In the genomic region with DNA sequence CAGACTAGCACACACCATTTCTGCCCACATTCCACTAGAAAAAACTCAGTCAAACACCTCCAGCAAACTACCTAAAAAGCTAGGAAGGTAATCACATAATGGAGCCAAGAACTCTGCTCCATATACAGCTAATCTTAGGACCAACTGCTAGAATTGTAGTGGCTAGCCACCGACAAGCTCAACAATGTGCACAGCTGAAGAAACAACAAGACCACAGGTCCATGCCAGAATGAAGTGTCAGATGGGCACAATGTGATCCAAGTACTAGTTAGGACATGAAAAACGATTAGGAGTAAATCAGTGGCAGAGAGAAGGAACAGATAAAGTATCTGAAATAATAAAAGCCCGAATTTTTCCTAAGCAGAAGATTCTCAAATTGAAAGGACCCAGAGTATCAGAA, we compare ENCODE assay signal across 33 cellular contexts.
"Had no signal": no experiment of that assay in that cellular context is flagged by ENCODE, and none has a peak within 500 bp of the region (broad histone marks: within the 10 kb centered on the region; RNA-seq: fewer than 3 reads in every experiment).

No MANE protein-coding gene starts in this region.

- H3K27ac ChIP-seq: adrenal gland, RWPE1, SJSA1 had no signal

- ATAC-seq: activated naive CD4-positive, alpha-beta T cell treated with anti-CD3 and anti-CD28 coated beads, Interleukin-2, amount 50 U/mL, for 72 hours; activated T-cell treated with anti-CD3 and anti-CD28 coated beads, Interleukin-2, amount 50 U/mL, for 4 hours; PC-3; Right ventricle myocardium inferior had no signal

- H3K36me3 ChIP-seq: adrenal gland, SJSA1 had no signal

- H3K9ac ChIP-seq: SK-N-SH had no signal

- H3K27ac Mint-ChIP-seq: activated CD4-positive, alpha-beta memory T cell treated with anti-CD3 and anti-CD28 coated beads for 36 hours; activated CD4-positive, alpha-beta T cell treated with anti-CD3 and anti-CD28 coated beads, Interleukin-2, amount 10 ng/mL, durations not matched to agents 24 days and 14 days; activated naive CD4-positive, alpha-beta T cell treated with anti-CD3 and anti-CD28 coated beads for 36 hours; activated naive CD4-positive, alpha-beta T cell treated with anti-CD3 and anti-CD28 coated beads, Interleukin-2, amount 50 U/mL, for 72 hours; activated T-helper 1 cell treated with anti-CD3 and anti-CD28 coated beads, Interleukin-12 subunit alpha, Interleukin-12 subunit beta, Interleukin-2, Interleukin-4 antibody, amounts not matched to agents 30 ng/mL and 10 ng/mL and 1 ng/mL, durations not matched to agents 14 hours and 24 hours and 36 hours; brain; T-helper 1 cell treated with Interleukin-12 subunit alpha and Interleukin-12 subunit beta and Interleukin-4 antibody, amounts not matched to agents 30 μg/mL and 1 μg/mL, for 36 hours; T-helper 2 cell treated with Interferon-gamma antibody and Interleukin-4, amounts not matched to agents 5 μg/mL and 100 μg/mL, for 36 hours had no signal

- H3K4me1 Mint-ChIP-seq: activated CD4-positive, alpha-beta T cell treated with anti-CD3 and anti-CD28 coated beads, Interleukin-2, amount 10 ng/mL, durations not matched to agents 24 days and 14 days; brain had no signal

- H3K4me3 ChIP-seq: adrenal gland, SJSA1 had no signal

- H3K4me1 ChIP-seq: adrenal gland, SJSA1 had no signal

- H3K4me2 ChIP-seq: SK-N-SH had no signal

- H3K36me3 Mint-ChIP-seq: brain had no signal

- H3K9me3 ChIP-seq: adrenal gland, SJSA1, SK-N-SH had no signal

- H3K4me3 Mint-ChIP-seq: activated CD4-positive, alpha-beta memory T cell treated with anti-CD3 and anti-CD28 coated beads for 36 hours; activated CD4-positive, alpha-beta T cell treated with anti-CD3 and anti-CD28 coated beads, Interleukin-2, amount 10 ng/mL, durations not matched to agents 24 days and 14 days; activated naive CD4-positive, alpha-beta T cell treated with anti-CD3 and anti-CD28 coated beads for 36 hours; activated T-cell treated with anti-CD3 and anti-CD28 coated beads, Interleukin-2, amount 50 U/mL, for 4 hours; activated T-helper 1 cell treated with anti-CD3 and anti-CD28 coated beads, Interleukin-12 subunit alpha, Interleukin-12 subunit beta, Interleukin-2, Interleukin-4 antibody, amounts not matched to agents 30 ng/mL and 10 ng/mL and 1 ng/mL, durations not matched to agents 14 hours and 24 hours and 36 hours; brain; T-helper 1 cell treated with Interleukin-12 subunit alpha and Interleukin-12 subunit beta and Interleukin-4 antibody, amounts not matched to agents 30 μg/mL and 1 μg/mL, for 36 hours; T-helper 2 cell treated with Interferon-gamma antibody and Interleukin-4, amounts not matched to agents 5 μg/mL and 100 μg/mL, for 36 hours had no signal

- H3K27me3 ChIP-seq: adrenal gland, SJSA1 had no signal

- DNase-seq: activated CD4-positive, alpha-beta memory T cell treated with anti-CD3 and anti-CD28 coated beads for 36 hours; activated CD4-positive, alpha-beta T cell treated with anti-CD3 and anti-CD28 coated beads, Interleukin-2, amount 10 ng/mL, durations not matched to agents 24 days and 14 days; activated CD8-positive, alpha-beta memory T cell treated with anti-CD3 and anti-CD28 coated beads, Interleukin-2, amount 50 U/mL, for 4 hours; activated gamma-delta T cell treated with Interleukin-2 at 50 U/mL for 16 hours; activated naive CD4-positive, alpha-beta T cell treated with anti-CD3 and anti-CD28 coated beads for 36 hours; activated T-cell treated with anti-CD3 and anti-CD28 coated beads for 4 hours; activated T-cell treated with anti-CD3 and anti-CD28 coated beads, Interleukin-2, amount 50 U/mL, for 4 hours; adrenal gland; caudate nucleus; cerebellar nuclear complex; Karpas-422; KBM-7; MM.1S; MV-4-11; NCI-H1092; NCI-H1436 treated with DMSO at 0.1 percent for 48 hours; NCI-H1694 treated with DMSO at 0.1 percent for 48 hours; NCI-H2029; NCI-H345; NCI-H510A; NCI-H526; NCI-H748 treated with DMSO at 0.1 percent for 48 hours; NK-92 treated with Interleukin-12 subunit alpha and Interleukin-12 subunit beta, amount 100 ng/mL, for 24 hours; PC-3; SK-N-SH had no signal

- H3K27me3 Mint-ChIP-seq: brain had no signal
